Comparison of ENCODE assay signal across 8 cellular contexts in the genomic region with DNA sequence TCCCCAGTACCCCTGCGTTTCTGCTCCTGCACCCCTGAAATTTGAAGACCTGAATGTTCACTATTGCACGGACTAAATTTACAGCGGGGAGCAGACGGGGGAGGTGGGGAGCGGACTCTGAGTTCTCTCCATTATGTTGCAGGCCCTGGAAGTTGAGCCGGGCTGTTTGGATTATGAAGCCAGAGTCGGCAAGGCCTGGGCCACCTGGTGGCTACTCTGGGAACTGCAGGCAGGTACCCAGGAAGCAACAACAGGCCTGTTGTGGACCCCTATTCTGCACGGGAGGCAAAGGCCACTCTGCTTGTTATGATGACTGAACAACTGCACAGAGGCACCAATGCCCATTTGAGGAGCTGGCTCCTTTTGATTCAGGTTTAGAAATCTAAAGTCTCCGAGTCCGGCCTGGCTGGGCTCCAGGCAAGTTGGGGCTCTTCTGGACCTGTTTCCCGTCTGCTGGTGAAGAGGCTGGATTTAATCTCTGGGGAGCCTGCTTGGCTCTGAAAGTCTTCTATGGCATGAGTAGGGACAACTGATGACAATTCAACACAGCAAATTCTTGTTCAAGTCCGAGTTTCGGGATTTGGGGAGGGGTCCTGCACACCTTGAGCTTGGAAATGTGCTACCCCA. TPM values are rescaled to one million over a fixed set of nuclear protein-coding genes. Genes with fewer than 3 reads are reported as not detected.
DNase-seq lines count a peak whose midpoint lies in the region; ATAC-seq, FAIRE-seq and TF ChIP-seq lines count a peak whose summit lies in the region.

No MANE protein-coding gene starts in this region.

- in situ Hi-C loops in IMR-90 (cut with MboI; ENCODE audit: low sequenced_read_pairs): no loop called here

- H4K91ac ChIP-seq in IMR-90 (ENCODE audit: insufficient read depth, low read depth, low read length): no peak overlapping the region

- no peak overlapping the region for H3K18ac ChIP-seq in IMR-90 (ENCODE audit: low read depth, low read length)

- BruUV-seq in IMR-90 (replicated peaks; lab: Mats Ljungman, UMichigan): no TSS peak

- peak; percentile 49 for TF ChIP-seq RAD21 in IMR-90 (IDR thresholded peaks at IDR 0.05; ENCODE audit: low read length)

- CTCF ChIA-PET in GM10248 (lab: Yijun Ruan, JAX) (interaction anchor here (0.8 to 2.9 kb wide), 10 partner anchors 8 to 238 kb away, joined by 3 to 22 read pairs (median 4); no protein-coding TSS in a partner anchor), IMR-90 (lab: Yijun Ruan, JAX) (interaction anchor here (0.7 kb wide), 1 partner anchor 23 kb away, joined by 3 read pairs; no protein-coding TSS in a partner anchor)

- H3K27ac ChIP-seq in IMR-90 (ENCODE audit: insufficient read depth, low read length) (no peak overlapping the region), astrocyte (ENCODE audit: low read depth, low read length) (no peak overlapping the region), hepatocyte (no peak overlapping the region), small intestine (ENCODE audit: low read depth in 1 of 2, low read length in 1 of 2) (no peak overlapping the region)

- no peak overlapping the region for H3K56ac ChIP-seq in IMR-90 (ENCODE audit: extremely low read depth, insufficient read depth, low read length)

- H3K4ac ChIP-seq in IMR-90 (ENCODE audit: low read depth, low read length): no peak overlapping the region

- H3K4me3 ChIP-seq in IMR-90 (ENCODE audit: insufficient read depth, low read depth, low read length) (no peak overlapping the region), astrocyte (ENCODE audit: insufficient read depth, low read depth, low read length) (no peak overlapping the region), hepatocyte (no peak overlapping the region), small intestine (ENCODE audit: low read depth in 1 of 2, low read length in 2 of 2) (no peak overlapping the region)

- H3K9me3 ChIP-seq in IMR-90 (ENCODE audit: control insufficient read depth, insufficient read depth, low read length) (no peaks in the 10 kb centered on the region), astrocyte (ENCODE audit: insufficient read depth, low read depth, low read length) (no peaks in the 10 kb centered on the region), hepatocyte (ENCODE audit: low read depth) (no peaks in the 10 kb centered on the region), small intestine (ENCODE audit: control insufficient read depth, low read depth) (no peaks in the 10 kb centered on the region)

- H2BK120ac ChIP-seq in IMR-90 (ENCODE audit: low read depth, low read length): no peak overlapping the region

- H3K27me3 ChIP-seq in IMR-90 (ENCODE audit: control insufficient read depth, insufficient read depth, low read length) (peaks cover 20% of the 10 kb centered on the region), astrocyte (ENCODE audit: insufficient read depth, low read length) (no peaks in the 10 kb centered on the region), hepatocyte (no peaks in the 10 kb centered on the region), small intestine (ENCODE audit: control insufficient read depth in 2 of 2, insufficient read depth in 2 of 2, low read length in 2 of 2) (no peaks in the 10 kb centered on the region)

- no peak overlapping the region for H2BK5ac ChIP-seq in IMR-90 (ENCODE audit: low read depth, low read length, poor library complexity, severe bottlenecking)

- H2AFZ ChIP-seq in IMR-90 (replicated peaks; ENCODE audit: low read length, poor library complexity) (peak overlapping the region; percentile 82), astrocyte (ENCODE audit: low read depth, low read length) (peak overlapping the region; percentile 47), hepatocyte (no peak overlapping the region)

- no peaks in the 10 kb centered on the region for H3K9me3 Mint-ChIP-seq in T-helper 2 cell treated with Interferon-gamma antibody and Interleukin-4, amounts not matched to agents 5 μg/mL and 100 μg/mL, for 36 hours
- H3K9me3 Mint-ChIP-seq in astrocyte (ENCODE audit: unreplicated experiment): no peaks in the 10 kb centered on the region

- H4K5ac ChIP-seq in IMR-90 (ENCODE audit: low read depth, low read length): no peak overlapping the region

- no peaks in the 10 kb centered on the region for H3K9me1 ChIP-seq in IMR-90 (ENCODE audit: insufficient read depth, low read length)

- H3K79me2 ChIP-seq in astrocyte (ENCODE audit: insufficient read depth, low read length) (no peaks in the 10 kb centered on the region), hepatocyte (no peaks in the 10 kb centered on the region)

- H2AK9ac ChIP-seq in IMR-90 (replicated peaks; ENCODE audit: low read depth, low read length, poor library complexity): peak overlapping the region; percentile 19

- intact Hi-C loops in IMR-90 (cut with micrococcal nuclease): loop anchor here (1.0 to 2.0 kb wide), 2 partner anchors 238 to 686 kb away; a partner anchor contains a TSS

- no peaks in the 10 kb centered on the region for H3K36me3 Mint-ChIP-seq in T-helper 2 cell treated with Interferon-gamma antibody and Interleukin-4, amounts not matched to agents 5 μg/mL and 100 μg/mL, for 36 hours (ENCODE audit: low read depth)
- H3K36me3 Mint-ChIP-seq in astrocyte (ENCODE audit: low read depth, unreplicated experiment): no peaks in the 10 kb centered on the region

- POLR2A ChIA-PET in GM10248 (lab: Yijun Ruan, JAX): no interaction called here
- POLR2A ChIA-PET in IMR-90 (lab: Charles Lee; ENCODE audit: unreplicated experiment): no interaction called here

- no peak overlapping the region for H3K23ac ChIP-seq in IMR-90 (ENCODE audit: low read depth, low read length)

- H3K36me3 ChIP-seq in IMR-90 (ENCODE audit: control insufficient read depth, insufficient read depth, low read length) (no peaks in the 10 kb centered on the region), astrocyte (ENCODE audit: insufficient read depth, low read length) (no peaks in the 10 kb centered on the region), hepatocyte (replicated peaks; ENCODE audit: insufficient read depth, low read depth) (no peaks in the 10 kb centered on the region), small intestine (ENCODE audit: control insufficient read depth in 2 of 2, insufficient read depth in 2 of 2, low read length in 2 of 2) (no peaks in the 10 kb centered on the region)

- no peak for TF ChIP-seq POLR2A in IMR-90 (IDR thresholded peaks at IDR 0.05; ENCODE audit: low read depth, low read length)

- dilution Hi-C loops in IMR-90 (cut with HindIII; ENCODE audit: low sequenced_read_pairs, unreplicated experiment): no loop called here

- H3K4me2 ChIP-seq in IMR-90 (ENCODE audit: low read depth, low read length) (no peak overlapping the region), astrocyte (ENCODE audit: low read length) (no peak overlapping the region), hepatocyte (peak overlapping the region; percentile 51)

- no peaks in the 10 kb centered on the region for H3K4me1 Mint-ChIP-seq in T-helper 2 cell treated with Interferon-gamma antibody and Interleukin-4, amounts not matched to agents 5 μg/mL and 100 μg/mL, for 36 hours (ENCODE audit: low read depth)
- no peaks in the 10 kb centered on the region for H3K4me1 Mint-ChIP-seq in astrocyte (ENCODE audit: low read depth, unreplicated experiment)

- no peaks in the 10 kb centered on the region for H3K9me2 ChIP-seq in hepatocyte (replicated peaks; ENCODE audit: insufficient read depth)

- no peak overlapping the region for H3K27ac Mint-ChIP-seq in T-helper 2 cell treated with Interferon-gamma antibody and Interleukin-4, amounts not matched to agents 5 μg/mL and 100 μg/mL, for 36 hours
- no peak overlapping the region for H3K27ac Mint-ChIP-seq in astrocyte (ENCODE audit: unreplicated experiment)

- H2BK20ac ChIP-seq in IMR-90 (ENCODE audit: low read depth, low read length): no peak overlapping the region

- no peak overlapping the region for H2AK5ac ChIP-seq in IMR-90 (ENCODE audit: low read depth, low read length)

- H3K4me1 ChIP-seq in IMR-90 (ENCODE audit: control insufficient read depth, insufficient read depth, low read length) (no peaks in the 10 kb centered on the region), astrocyte (ENCODE audit: insufficient read depth, low read length) (no peaks in the 10 kb centered on the region), hepatocyte (ENCODE audit: insufficient read depth) (peaks cover 9% of the 10 kb centered on the region), small intestine (ENCODE audit: control insufficient read depth in 2 of 2, insufficient read depth in 1 of 2, low read depth in 1 of 2, low read length in 1 of 2) (no peaks in the 10 kb centered on the region)

- peak; percentile 81 for DNase-seq in GM10248 (ENCODE audit: extremely low spot score)
- peak; percentile 45 for DNase-seq in IMR-90
- peak; percentile 40 for DNase-seq in T-helper 2 cell treated with Interferon-gamma antibody and Interleukin-4, amounts not matched to agents 5 μg/mL and 100 μg/mL, for 36 hours (ENCODE audit: low spot score)
- peak; percentile 17 for DNase-seq in astrocyte (ENCODE audit: low read depth)
- peak; percentile 82 for DNase-seq in hepatocyte (ENCODE audit: low spot score)
- DNase-seq in small intestine: peak; percentile 41

- no peaks in the 10 kb centered on the region for H3K79me1 ChIP-seq in IMR-90 (ENCODE audit: low read depth in 1 of 2, low read length in 2 of 2)

- H3K9ac ChIP-seq in IMR-90 (ENCODE audit: low read depth, low read length) (no peak overlapping the region), astrocyte (ENCODE audit: low read length) (no peak overlapping the region)

- ATAC-seq in IMR-90 (ENCODE audit: low read depth) (peak; percentile 98), GM21576 (IDR thresholded peaks at IDR 0.05; ENCODE audit: unreplicated experiment) (no peak), GM21619 (IDR thresholded peaks at IDR 0.05; ENCODE audit: unreplicated experiment) (no peak)

- WGBS in IMR-90 (ENCODE audit: extremely low coverage in 2 of 2, insufficient read length in 1 of 2), 2 experiments: 54% methylated on average over 3 of the region's 13 CpGs; no CpG with 5 or more reads in 1 of the 2 experiments
- WGBS in hepatocyte (ENCODE audit: low lambda C conversion rate, missing lambda C conversion rate): 44% methylated on average over 13 of the region's 13 CpGs
- 31 to 38% (median 34%) methylated on average over 13 of the region's 13 CpGs for WGBS in small intestine, 3 donors

- H3K4me3 Mint-ChIP-seq in T-helper 2 cell treated with Interferon-gamma antibody and Interleukin-4, amounts not matched to agents 5 μg/mL and 100 μg/mL, for 36 hours: no peak overlapping the region
- no peak overlapping the region for H3K4me3 Mint-ChIP-seq in astrocyte (ENCODE audit: unreplicated experiment)

- H4K8ac ChIP-seq in IMR-90 (ENCODE audit: low read depth in 2 of 2, low read length in 2 of 2): no peak overlapping the region

- H3K27me3 Mint-ChIP-seq in T-helper 2 cell treated with Interferon-gamma antibody and Interleukin-4, amounts not matched to agents 5 μg/mL and 100 μg/mL, for 36 hours (ENCODE audit: low read depth): peaks cover 8% of the 10 kb centered on the region
- peaks cover 43% of the 10 kb centered on the region for H3K27me3 Mint-ChIP-seq in astrocyte (ENCODE audit: low read depth, unreplicated experiment)

- FAIRE-seq in astrocyte (lab: Jason Lieb, UNC) (no peak), small intestine (lab: Jason Lieb, UNC) (no peak)

- no peak overlapping the region for H2BK15ac ChIP-seq in IMR-90 (ENCODE audit: low read depth, low read length)

- TF ChIP-seq CTCF in GM10248 (IDR thresholded peaks at IDR 0.05; ENCODE audit: control extremely low read depth, extremely low read depth, low read depth, missing control alignments) (peak; percentile 91), IMR-90 (conservative IDR thresholded peaks at IDR 0.05; ENCODE audit: low read depth, low read length) (peak; percentile 72), astrocyte (IDR thresholded peaks at IDR 0.05; ENCODE audit: insufficient read depth, low read depth, low read length) (peak; percentile 93), hepatocyte (IDR thresholded peaks at IDR 0.05; ENCODE audit: poor library complexity) (peak; percentile 94)

- H4K20me1 ChIP-seq in IMR-90 (ENCODE audit: insufficient read depth, low read length) (no peaks in the 10 kb centered on the region), astrocyte (ENCODE audit: insufficient read depth, low read length) (no peaks in the 10 kb centered on the region), hepatocyte (ENCODE audit: insufficient read depth, poor library complexity, severe bottlenecking) (no peaks in the 10 kb centered on the region)

- no peak overlapping the region for H3K14ac ChIP-seq in IMR-90 (replicated peaks; ENCODE audit: low read depth, low read length)

RNA-seq across cellular contexts. Expression of a gene that starts 34.1 kb away (rescaled TPM):
- total RNA-seq in IMR-90 (2012; rRNA removed) (not detected in 2 replicates), astrocyte (not detected in 2 replicates), hepatocyte (not detected in 2 replicates)
- polyA plus RNA-seq in IMR-90 (2012; rRNA removed) (not detected in 2 replicates), hepatocyte (0.90 TPM in 1 of 2 replicates, not detected in the other), small intestine (not detected)
- not detected in 2 replicates for polyA plus RNA-seq in IMR-90 (2012; cell fraction: cytosol; rRNA removed)
- not detected in 2 replicates for polyA plus RNA-seq in IMR-90 (2012; cell fraction: nucleus; rRNA removed; ENCODE audit: low replicate concordance)

Comparison
In these comparisons a context has a peak if more than half of its experiments do, and no peak if none do; other contexts are left out.
1. DNase-seq: peak in every context shown above with its lines; median percentile 82 in hepatocyte; 81 in GM10248; 45 in IMR-90; 41 in small intestine; 40 in T-helper 2 cell treated with Interferon-gamma antibody and Interleukin-4, amounts not matched to agents 5 μg/mL and 100 μg/mL, for 36 hours; 17 in astrocyte.